In genomic region chr10:132641966-132642731, GRCh38 we compare ENCODE assay signal across 26 cellular contexts.
DNase-seq lines count a peak whose midpoint lies in the region; ATAC-seq and TF ChIP-seq lines count a peak whose summit lies in the region.
"Had no signal": no experiment of that assay in that cellular context is flagged by ENCODE, and none has a peak within 500 bp of the region (broad histone marks: within the 10 kb centered on the region; RNA-seq: fewer than 3 reads in every experiment).

No MANE protein-coding gene starts in this region.

- ATAC-seq in activated T-cell treated with anti-CD3 and anti-CD28 coated beads, Interleukin-2, amount 50 U/mL, for 72 hours (replicated peaks in 1 of 2): no peak
- ATAC-seq in GM21723 (IDR thresholded peaks at IDR 0.05; ENCODE audit: unreplicated experiment) (no peak), PC-3 (no peak)
- ATAC-seq: activated CD8-positive, alpha-beta memory T cell treated with anti-CD3 and anti-CD28 coated beads, Interleukin-2, amount 10 ng/mL, durations not matched to agents 7 days and 5 days; CD8-positive, alpha-beta T cell; foreskin keratinocyte; HCT116; stimulated activated naive CD8-positive, alpha-beta T cell treated with anti-CD3 and anti-CD28 coated beads, Interleukin-15, Interleukin-2, amounts not matched to agents 100 U/mL and 50 U/mL, for 24 hours had no signal

- H3K4me3 ChIP-seq in muscle layer of colon (ENCODE audit: low read depth in 1 of 2, low read length in 2 of 2) (no peak overlapping the region), transverse colon (no peak overlapping the region), PC-3 (ENCODE audit: low read length) (no peak overlapping the region)
- H3K4me3 ChIP-seq: SK-N-MC, tibial nerve had no signal

- no peak overlapping the region for H3K27ac Mint-ChIP-seq in activated T-cell treated with anti-CD3 and anti-CD28 coated beads, Interleukin-2, amount 50 U/mL, for 72 hours
- peak overlapping the region; percentile 82 for H3K27ac Mint-ChIP-seq in glutamatergic neuron (ENCODE audit: unreplicated experiment)
- H3K27ac Mint-ChIP-seq: activated CD4-positive, alpha-beta T cell treated with anti-CD3 and anti-CD28 coated beads, Interleukin-2, amount 10 ng/mL, durations not matched to agents 24 days and 14 days; activated CD8-positive, alpha-beta memory T cell treated with anti-CD3 and anti-CD28 coated beads, Interleukin-2, amount 10 ng/mL, durations not matched to agents 7 days and 5 days; activated naive CD8-positive, alpha-beta T cell treated with anti-CD3 and anti-CD28 coated beads for 36 hours; activated T-helper 1 cell treated with anti-CD3 and anti-CD28 coated beads, Interleukin-12 subunit alpha, Interleukin-12 subunit beta, Interleukin-2, Interleukin-4 antibody, amounts not matched to agents 30 ng/mL and 10 ng/mL and 1 ng/mL, durations not matched to agents 14 hours and 24 hours and 36 hours; CD8-positive, alpha-beta T cell had no signal

- CTCF ChIA-PET in PC-3 (lab: Charles Lee): no interaction called here

- H3K9me2 ChIP-seq in PC-3 (replicated peaks; ENCODE audit: low read length): no peaks in the 10 kb centered on the region

- no TSS peak for BruUV-seq in PC-3 (replicated peaks; lab: Mats Ljungman, UMichigan)

- H3K9me3 ChIP-seq in muscle layer of colon (ENCODE audit: low read length) (no peaks in the 10 kb centered on the region), transverse colon (no peaks in the 10 kb centered on the region), PC-3 (ENCODE audit: low read length) (no peaks in the 10 kb centered on the region)
- H3K9me3 ChIP-seq: tibial nerve had no signal

- in situ Hi-C loops in transverse colon (cut with MboI; ENCODE audit: low pct_ligation_motif_present in 1 of 4, low pct_unique_long_range_greater_than_20kb in 1 of 4, low sequenced_read_pairs in 3 of 4): loop anchor here in 3 of 4 donors (25.0 kb wide), 3 partner anchors 105 to 405 kb away; partner anchors contain the start of genes INPP5A (in 1 of the 3) and PWWP2B (in 1 of the 3)

- no peaks in the 10 kb centered on the region for H3K36me3 ChIP-seq in muscle layer of colon (ENCODE audit: insufficient read depth, low read length)
- no peaks in the 10 kb centered on the region for H3K36me3 ChIP-seq in transverse colon
- no peaks in the 10 kb centered on the region for H3K36me3 ChIP-seq in PC-3 (ENCODE audit: low read depth, low read length)

- peaks cover 0 to 2% of the 10 kb centered on the region in 2 donors for H3K36me3 Mint-ChIP-seq in activated T-cell treated with anti-CD3 and anti-CD28 coated beads, Interleukin-2, amount 50 U/mL, for 72 hours (ENCODE audit: insufficient read depth in 2 of 2)
- H3K36me3 Mint-ChIP-seq in glutamatergic neuron (ENCODE audit: unreplicated experiment): peaks cover 15% of the 10 kb centered on the region
- H3K36me3 Mint-ChIP-seq: activated CD8-positive, alpha-beta memory T cell treated with anti-CD3 and anti-CD28 coated beads, Interleukin-2, amount 10 ng/mL, durations not matched to agents 7 days and 5 days; activated naive CD8-positive, alpha-beta T cell treated with anti-CD3 and anti-CD28 coated beads for 36 hours had no signal

- H3K27me3 Mint-ChIP-seq in activated T-cell treated with anti-CD3 and anti-CD28 coated beads, Interleukin-2, amount 50 U/mL, for 72 hours (ENCODE audit: low read depth): no peaks in the 10 kb centered on the region
- H3K27me3 Mint-ChIP-seq in glutamatergic neuron (ENCODE audit: unreplicated experiment): peaks cover 11% of the 10 kb centered on the region
- H3K27me3 Mint-ChIP-seq: activated naive CD8-positive, alpha-beta T cell treated with anti-CD3 and anti-CD28 coated beads for 36 hours; naive B cell had no signal

- H3K4me2 ChIP-seq in PC-3 (ENCODE audit: low read length): no peak overlapping the region

- H3K9ac ChIP-seq in muscle layer of colon (ENCODE audit: low read length): no peak overlapping the region
- H3K9ac ChIP-seq in PC-3 (ENCODE audit: low read length): no peak overlapping the region

- H3F3A ChIP-seq in PC-3 (ENCODE audit: low read length, unreplicated experiment): no peaks in the 10 kb centered on the region

- peaks cover 17% of the 10 kb centered on the region for H3K79me2 ChIP-seq in PC-3 (ENCODE audit: low read length)

- H3K27ac ChIP-seq in muscle layer of colon (ENCODE audit: low read depth, low read length): peak overlapping the region; percentile 75
- peak overlapping the region; percentile 36 to 69 (median 60) for H3K27ac ChIP-seq in transverse colon
- H3K27ac ChIP-seq in PC-3 (ENCODE audit: low read length): no peak overlapping the region
- H3K27ac ChIP-seq: foreskin keratinocyte, SK-N-MC, tibial nerve had no signal

- no peak for TF ChIP-seq CTCF in glutamatergic neuron (IDR thresholded peaks at IDR 0.05; ENCODE audit: partially characterized antibody, unreplicated experiment)
- TF ChIP-seq CTCF in transverse colon (IDR thresholded peaks at IDR 0.05): no peak
- TF ChIP-seq CTCF in PC-3 (conservative IDR thresholded peaks at IDR 0.05; ENCODE audit: low read depth, low read length): no peak

- peak; percentile 13 for DNase-seq in activated T-cell treated with anti-CD3 and anti-CD28 coated beads, Interleukin-2, amount 50 U/mL, for 1 hour
- no peak for DNase-seq in activated T-cell treated with anti-CD3 and anti-CD28 coated beads, Interleukin-2, amount 50 U/mL, for 72 hours
- DNase-seq in glutamatergic neuron (peak; percentile 55), transverse colon (no peak), NCI-H524 treated with DMSO at 0.1 percent for 48 hours (lab: John Stamatoyannopoulos, UW) (no peak), PC-3 (no peak)
- DNase-seq: 8988T; activated CD4-positive, alpha-beta T cell treated with anti-CD3 and anti-CD28 coated beads, Interleukin-2, amount 10 ng/mL, durations not matched to agents 24 days and 14 days; activated CD8-positive, alpha-beta memory T cell treated with anti-CD3 and anti-CD28 coated beads, Interleukin-2, amount 10 ng/mL, durations not matched to agents 7 days and 5 days; activated naive CD8-positive, alpha-beta T cell treated with anti-CD3 and anti-CD28 coated beads for 36 hours; effector CD8-positive, alpha-beta T cell; erythroblast; foreskin keratinocyte; MV-4-11; naive B cell; NCI-H187 treated with DMSO at 0.1 percent for 48 hours; RPMI8226; stimulated activated naive CD8-positive, alpha-beta T cell treated with anti-CD3 and anti-CD28 coated beads, Interleukin-15, Interleukin-2, amounts not matched to agents 100 U/mL and 50 U/mL, for 24 hours; T-helper 2 cell had no signal

- no peak for TF ChIP-seq POLR2A in transverse colon (IDR thresholded peaks at IDR 0.05)

- H2AFZ ChIP-seq in PC-3 (ENCODE audit: low read length): no peak overlapping the region

- H3K9me3 Mint-ChIP-seq in activated T-cell treated with anti-CD3 and anti-CD28 coated beads, Interleukin-2, amount 50 U/mL, for 72 hours: no peaks in the 10 kb centered on the region
- peaks cover 2% of the 10 kb centered on the region for H3K9me3 Mint-ChIP-seq in glutamatergic neuron (ENCODE audit: unreplicated experiment)
- H3K9me3 Mint-ChIP-seq: activated CD4-positive, alpha-beta T cell treated with anti-CD3 and anti-CD28 coated beads, Interleukin-2, amount 10 ng/mL, durations not matched to agents 24 days and 14 days; activated naive CD8-positive, alpha-beta T cell treated with anti-CD3 and anti-CD28 coated beads for 36 hours; activated T-helper 1 cell treated with anti-CD3 and anti-CD28 coated beads, Interleukin-12 subunit alpha, Interleukin-12 subunit beta, Interleukin-2, Interleukin-4 antibody, amounts not matched to agents 30 ng/mL and 10 ng/mL and 1 ng/mL, durations not matched to agents 14 hours and 24 hours and 36 hours; CD8-positive, alpha-beta T cell had no signal

- 92% methylated on average over 33 of the region's 33 CpGs; no CpG with 5 or more reads in 1 of the 2 donors for WGBS in transverse colon (ENCODE audit: low coverage in 1 of 2), 2 donors

- H3K4me1 Mint-ChIP-seq in activated T-cell treated with anti-CD3 and anti-CD28 coated beads, Interleukin-2, amount 50 U/mL, for 72 hours (ENCODE audit: low read depth): peaks cover 26% of the 10 kb centered on the region
- peaks cover 40% of the 10 kb centered on the region for H3K4me1 Mint-ChIP-seq in glutamatergic neuron (ENCODE audit: low read depth, unreplicated experiment)

- no peak for TF ChIP-seq EP300 in transverse colon (IDR thresholded peaks at IDR 0.05; ENCODE audit: low read depth)

- no peak overlapping the region for H3K4me3 Mint-ChIP-seq in activated T-cell treated with anti-CD3 and anti-CD28 coated beads, Interleukin-2, amount 50 U/mL, for 72 hours
- H3K4me3 Mint-ChIP-seq in glutamatergic neuron (ENCODE audit: unreplicated experiment): peak overlapping the region; percentile 9
- H3K4me3 Mint-ChIP-seq: activated CD4-positive, alpha-beta T cell treated with anti-CD3 and anti-CD28 coated beads, Interleukin-2, amount 10 ng/mL, durations not matched to agents 24 days and 14 days; activated CD8-positive, alpha-beta memory T cell treated with anti-CD3 and anti-CD28 coated beads, Interleukin-2, amount 10 ng/mL, durations not matched to agents 7 days and 5 days; activated naive CD8-positive, alpha-beta T cell treated with anti-CD3 and anti-CD28 coated beads for 36 hours; activated T-helper 1 cell treated with anti-CD3 and anti-CD28 coated beads, Interleukin-12 subunit alpha, Interleukin-12 subunit beta, Interleukin-2, Interleukin-4 antibody, amounts not matched to agents 30 ng/mL and 10 ng/mL and 1 ng/mL, durations not matched to agents 14 hours and 24 hours and 36 hours; CD8-positive, alpha-beta T cell; naive B cell had no signal

- POLR2A ChIA-PET in PC-3 (lab: Charles Lee; ENCODE audit: unreplicated experiment): no interaction called here

- intact Hi-C loops in transverse colon (cut with DNase I; ENCODE audit: low total_unique reads): loop anchor here (5.0 kb wide), 1 partner anchor 245 kb away; the partner anchor contains the start of gene PWWP2B
- intact Hi-C loops in PC-3 (cut with micrococcal nuclease): no loop called here

- H4K20me1 ChIP-seq in PC-3 (ENCODE audit: low read length): no peaks in the 10 kb centered on the region

- H3K4me1 ChIP-seq in muscle layer of colon (ENCODE audit: insufficient read depth, low read length): peaks cover 49% of the 10 kb centered on the region
- peaks cover 0 to 28% (median 21%) of the 10 kb centered on the region in 4 donors for H3K4me1 ChIP-seq in transverse colon
- peaks cover 4% of the 10 kb centered on the region for H3K4me1 ChIP-seq in PC-3 (ENCODE audit: insufficient read depth, low read length)

- no peaks in the 10 kb centered on the region for H3K27me3 ChIP-seq in muscle layer of colon (ENCODE audit: control insufficient read depth in 1 of 2, insufficient read depth in 2 of 2, low read length in 2 of 2)
- no peaks in the 10 kb centered on the region for H3K27me3 ChIP-seq in transverse colon
- H3K27me3 ChIP-seq in PC-3 (ENCODE audit: low read length): no peaks in the 10 kb centered on the region
- H3K27me3 ChIP-seq: foreskin keratinocyte, tibial nerve had no signal

Comparison
In these comparisons a context has a peak if more than half of its experiments do, and no peak if none do; other contexts are left out.
1. DNase-seq: peak in activated T-cell treated with anti-CD3 and anti-CD28 coated beads, Interleukin-2, amount 50 U/mL, for 1 hour (single experiment) and glutamatergic neuron (single experiment); none in activated T-cell treated with anti-CD3 and anti-CD28 coated beads, Interleukin-2, amount 50 U/mL, for 72 hours (0 of 2), transverse colon (single experiment), NCI-H524 treated with DMSO at 0.1 percent for 48 hours (single experiment) and PC-3 (single experiment).